Comparison of ENCODE assay signal across 1 cellular context in the genomic region with DNA sequence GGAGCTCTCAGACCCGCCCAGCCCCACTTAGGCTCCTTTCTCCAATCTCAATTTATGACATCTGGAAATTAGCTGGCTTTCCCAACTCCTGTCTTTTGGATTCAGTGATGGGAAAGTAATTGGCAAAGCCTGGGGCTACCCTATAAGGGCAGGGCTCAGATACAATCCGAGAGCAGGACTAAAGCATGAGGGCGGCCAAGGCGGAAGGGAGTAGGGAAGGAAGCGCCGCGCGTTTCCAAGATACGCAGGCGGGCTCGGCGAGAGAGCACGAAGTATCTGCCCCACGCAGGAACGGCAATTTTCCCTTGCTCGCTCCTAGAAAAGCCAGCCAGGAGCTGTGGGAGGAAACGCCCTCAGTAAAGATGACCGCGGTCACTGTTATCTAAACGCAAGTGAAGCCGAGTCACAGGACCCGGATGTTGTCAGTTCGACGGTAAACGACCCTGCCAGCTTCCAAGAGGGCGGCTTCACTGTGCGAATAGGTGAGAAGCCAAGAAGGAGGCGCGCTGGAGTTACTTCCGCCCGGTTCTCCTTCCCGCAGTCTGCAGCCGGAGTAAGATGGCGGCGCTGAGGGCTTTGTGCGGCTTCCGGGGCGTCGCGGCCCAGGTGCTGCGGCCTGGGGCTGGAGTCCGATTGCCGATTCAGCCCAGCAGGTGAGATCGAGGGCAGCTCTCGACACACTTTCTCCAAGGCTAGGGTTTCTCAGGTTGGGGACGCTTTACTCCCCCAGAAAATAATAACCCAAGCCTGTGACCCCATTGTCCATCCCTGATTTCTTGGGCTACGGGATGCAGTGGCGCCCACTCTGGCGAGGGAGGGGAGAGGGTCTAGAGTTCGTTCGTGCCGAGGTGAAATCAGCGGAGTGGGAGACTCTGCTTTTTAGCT.
TF ChIP-seq lines count a peak whose summit lies in the region.

A gene (plus strand): TSS at position 540 of the 885 bp plus-strand sequence. CDS start 19 bp downstream, at position 559.

TF ChIP-seq in GM12878, 131 proteins besides CTCF, POLR2A, EP300 and RAD21 (continued from another document and continues in another):
- TF ChIP-seq, protein P1, sequence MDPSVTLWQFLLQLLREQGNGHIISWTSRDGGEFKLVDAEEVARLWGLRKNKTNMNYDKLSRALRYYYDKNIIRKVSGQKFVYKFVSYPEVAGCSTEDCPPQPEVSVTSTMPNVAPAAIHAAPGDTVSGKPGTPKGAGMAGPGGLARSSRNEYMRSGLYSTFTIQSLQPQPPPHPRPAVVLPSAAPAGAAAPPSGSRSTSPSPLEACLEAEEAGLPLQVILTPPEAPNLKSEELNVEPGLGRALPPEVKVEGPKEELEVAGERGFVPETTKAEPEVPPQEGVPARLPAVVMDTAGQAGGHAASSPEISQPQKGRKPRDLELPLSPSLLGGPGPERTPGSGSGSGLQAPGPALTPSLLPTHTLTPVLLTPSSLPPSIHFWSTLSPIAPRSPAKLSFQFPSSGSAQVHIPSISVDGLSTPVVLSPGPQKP (IDR thresholded peaks at IDR 0.05; ENCODE audit: low read depth, low read length) = peak; percentile 80
- TF ChIP-seq, protein P2, sequence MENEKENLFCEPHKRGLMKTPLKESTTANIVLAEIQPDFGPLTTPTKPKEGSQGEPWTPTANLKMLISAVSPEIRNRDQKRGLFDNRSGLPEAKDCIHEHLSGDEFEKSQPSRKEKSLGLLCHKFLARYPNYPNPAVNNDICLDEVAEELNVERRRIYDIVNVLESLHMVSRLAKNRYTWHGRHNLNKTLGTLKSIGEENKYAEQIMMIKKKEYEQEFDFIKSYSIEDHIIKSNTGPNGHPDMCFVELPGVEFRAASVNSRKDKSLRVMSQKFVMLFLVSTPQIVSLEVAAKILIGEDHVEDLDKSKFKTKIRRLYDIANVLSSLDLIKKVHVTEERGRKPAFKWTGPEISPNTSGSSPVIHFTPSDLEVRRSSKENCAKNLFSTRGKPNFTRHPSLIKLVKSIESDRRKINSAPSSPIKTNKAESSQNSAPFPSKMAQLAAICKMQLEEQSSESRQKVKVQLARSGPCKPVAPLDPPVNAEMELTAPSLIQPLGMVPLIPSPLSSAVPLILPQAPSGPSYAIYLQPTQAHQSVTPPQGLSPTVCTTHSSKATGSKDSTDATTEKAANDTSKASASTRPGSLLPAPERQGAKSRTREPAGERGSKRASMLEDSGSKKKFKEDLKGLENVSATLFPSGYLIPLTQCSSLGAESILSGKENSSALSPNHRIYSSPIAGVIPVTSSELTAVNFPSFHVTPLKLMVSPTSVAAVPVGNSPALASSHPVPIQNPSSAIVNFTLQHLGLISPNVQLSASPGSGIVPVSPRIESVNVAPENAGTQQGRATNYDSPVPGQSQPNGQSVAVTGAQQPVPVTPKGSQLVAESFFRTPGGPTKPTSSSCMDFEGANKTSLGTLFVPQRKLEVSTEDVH (IDR thresholded peaks at IDR 0.05; ENCODE audit: low read depth, partially characterized antibody) = peak; percentile 83
- TF ChIP-seq, protein P3, sequence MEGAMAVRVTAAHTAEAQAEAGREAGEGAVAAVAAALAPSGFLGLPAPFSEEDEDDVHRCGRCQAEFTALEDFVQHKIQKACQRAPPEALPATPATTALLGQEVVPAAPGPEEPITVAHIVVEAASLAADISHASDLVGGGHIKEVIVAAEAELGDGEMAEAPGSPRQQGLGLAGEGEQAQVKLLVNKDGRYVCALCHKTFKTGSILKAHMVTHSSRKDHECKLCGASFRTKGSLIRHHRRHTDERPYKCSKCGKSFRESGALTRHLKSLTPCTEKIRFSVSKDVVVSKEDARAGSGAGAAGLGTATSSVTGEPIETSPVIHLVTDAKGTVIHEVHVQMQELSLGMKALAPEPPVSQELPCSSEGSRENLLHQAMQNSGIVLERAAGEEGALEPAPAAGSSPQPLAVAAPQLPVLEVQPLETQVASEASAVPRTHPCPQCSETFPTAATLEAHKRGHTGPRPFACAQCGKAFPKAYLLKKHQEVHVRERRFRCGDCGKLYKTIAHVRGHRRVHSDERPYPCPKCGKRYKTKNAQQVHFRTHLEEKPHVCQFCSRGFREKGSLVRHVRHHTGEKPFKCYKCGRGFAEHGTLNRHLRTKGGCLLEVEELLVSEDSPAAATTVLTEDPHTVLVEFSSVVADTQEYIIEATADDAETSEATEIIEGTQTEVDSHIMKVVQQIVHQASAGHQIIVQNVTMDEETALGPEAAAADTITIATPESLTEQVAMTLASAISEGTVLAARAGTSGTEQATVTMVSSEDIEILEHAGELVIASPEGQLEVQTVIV (IDR thresholded peaks at IDR 0.05; ENCODE audit: borderline replicate concordance, partially characterized antibody) = peak; percentile 75
- TF ChIP-seq TCF3 (IDR thresholded peaks at IDR 0.05; ENCODE audit: borderline replicate concordance, insufficient read depth, low read depth, low read length) (peak; percentile 78; the same call in 1 of the 2 replicates), IKZF1 (conservative IDR thresholded peaks at IDR 0.05) (peak; percentile 98), FOXK2 (IDR thresholded peaks at IDR 0.05) (peak; percentile 77), NFIC (IDR thresholded peaks at IDR 0.05; ENCODE audit: low read depth, low read length) (no peak), SIN3A (IDR thresholded peaks at IDR 0.05; ENCODE audit: low read depth, low read length) (peak; percentile 79; the same call in 1 of the 2 replicates), CEBPB (IDR thresholded peaks at IDR 0.05; ENCODE audit: borderline replicate concordance in 1 of 2, low read depth in 2 of 2, low read length in 2 of 2) (no peak), LARP7 (IDR thresholded peaks at IDR 0.05) (no peak; the same call in 1 of the 2 replicates), STAT1 (conservative IDR thresholded peaks at IDR 0.05) (no peak), SMAD5 (IDR thresholded peaks at IDR 0.05; ENCODE audit: low read depth) (peak; percentile 91), MYB (IDR thresholded peaks at IDR 0.05; ENCODE audit: borderline replicate concordance, low read depth, low read length) (0 out of 2 replicates have a peak, but pooled peaks have one; percentile 26), NR2C1 (IDR thresholded peaks at IDR 0.05) (peak; percentile 97), SMAD1 (IDR thresholded peaks at IDR 0.05; ENCODE audit: low read depth, partially characterized antibody) (no peak), NR2F1 (conservative IDR thresholded peaks at IDR 0.05) (peak; percentile 68; the same call in 1 of the 2 replicates), BRCA1 (IDR thresholded peaks at IDR 0.05; ENCODE audit: low read depth, low read length) (no peak), SIX5 (IDR thresholded peaks at IDR 0.05; ENCODE audit: low read depth, low read length, severe bottlenecking) (peak; percentile 95), RB1 (IDR thresholded peaks at IDR 0.05; ENCODE audit: borderline replicate concordance) (no peak; the same call in 1 of the 2 replicates), SMARCA5 (IDR thresholded peaks at IDR 0.05) (0 out of 2 replicates have a peak, but pooled peaks have one; percentile 52), TCF12 (IDR thresholded peaks at IDR 0.05; ENCODE audit: low read depth, low read length) (peak; percentile 84; the same call in 1 of the 2 replicates), POLR2AphosphoS5 (IDR thresholded peaks at IDR 0.05; ENCODE audit: low read length) (peak; percentile 87), ZNF24 (IDR thresholded peaks at IDR 0.05) (no peak), DPF2 (IDR thresholded peaks at IDR 0.05) (peak; percentile 56), WRNIP1 (IDR thresholded peaks at IDR 0.05; ENCODE audit: borderline replicate concordance, low read depth, low read length) (no peak), GABPA (IDR thresholded peaks at IDR 0.05; ENCODE audit: low read depth) (peak; percentile 94), GATAD2B (conservative IDR thresholded peaks at IDR 0.05; ENCODE audit: low read depth) (0 out of 2 replicates have a peak, but pooled peaks have one; percentile 62), POLR2AphosphoS2 (IDR thresholded peaks at IDR 0.05; ENCODE audit: low read depth, low read length) (0 out of 2 replicates have a peak, but pooled peaks have one; percentile 54), ATF7 (IDR thresholded peaks at IDR 0.05; ENCODE audit: low read depth) (peak; percentile 48; the same call in 1 of the 2 replicates)
- TF ChIP-seq, protein P4, sequence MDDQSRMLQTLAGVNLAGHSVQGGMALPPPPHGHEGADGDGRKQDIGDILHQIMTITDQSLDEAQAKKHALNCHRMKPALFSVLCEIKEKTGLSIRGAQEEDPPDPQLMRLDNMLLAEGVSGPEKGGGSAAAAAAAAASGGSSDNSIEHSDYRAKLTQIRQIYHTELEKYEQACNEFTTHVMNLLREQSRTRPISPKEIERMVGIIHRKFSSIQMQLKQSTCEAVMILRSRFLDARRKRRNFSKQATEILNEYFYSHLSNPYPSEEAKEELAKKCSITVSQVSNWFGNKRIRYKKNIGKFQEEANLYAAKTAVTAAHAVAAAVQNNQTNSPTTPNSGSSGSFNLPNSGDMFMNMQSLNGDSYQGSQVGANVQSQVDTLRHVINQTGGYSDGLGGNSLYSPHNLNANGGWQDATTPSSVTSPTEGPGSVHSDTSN (IDR thresholded peaks at IDR 0.05; ENCODE audit: insufficient replicate concordance, low read depth, low read length) = no peak
- TF ChIP-seq, protein P5, sequence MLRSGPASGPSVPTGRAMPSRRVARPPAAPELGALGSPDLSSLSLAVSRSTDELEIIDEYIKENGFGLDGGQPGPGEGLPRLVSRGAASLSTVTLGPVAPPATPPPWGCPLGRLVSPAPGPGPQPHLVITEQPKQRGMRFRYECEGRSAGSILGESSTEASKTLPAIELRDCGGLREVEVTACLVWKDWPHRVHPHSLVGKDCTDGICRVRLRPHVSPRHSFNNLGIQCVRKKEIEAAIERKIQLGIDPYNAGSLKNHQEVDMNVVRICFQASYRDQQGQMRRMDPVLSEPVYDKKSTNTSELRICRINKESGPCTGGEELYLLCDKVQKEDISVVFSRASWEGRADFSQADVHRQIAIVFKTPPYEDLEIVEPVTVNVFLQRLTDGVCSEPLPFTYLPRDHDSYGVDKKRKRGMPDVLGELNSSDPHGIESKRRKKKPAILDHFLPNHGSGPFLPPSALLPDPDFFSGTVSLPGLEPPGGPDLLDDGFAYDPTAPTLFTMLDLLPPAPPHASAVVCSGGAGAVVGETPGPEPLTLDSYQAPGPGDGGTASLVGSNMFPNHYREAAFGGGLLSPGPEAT (IDR thresholded peaks at IDR 0.05; ENCODE audit: low read depth) = peak; percentile 70; the same call in 1 of the 2 replicates
- TF ChIP-seq, protein P6, sequence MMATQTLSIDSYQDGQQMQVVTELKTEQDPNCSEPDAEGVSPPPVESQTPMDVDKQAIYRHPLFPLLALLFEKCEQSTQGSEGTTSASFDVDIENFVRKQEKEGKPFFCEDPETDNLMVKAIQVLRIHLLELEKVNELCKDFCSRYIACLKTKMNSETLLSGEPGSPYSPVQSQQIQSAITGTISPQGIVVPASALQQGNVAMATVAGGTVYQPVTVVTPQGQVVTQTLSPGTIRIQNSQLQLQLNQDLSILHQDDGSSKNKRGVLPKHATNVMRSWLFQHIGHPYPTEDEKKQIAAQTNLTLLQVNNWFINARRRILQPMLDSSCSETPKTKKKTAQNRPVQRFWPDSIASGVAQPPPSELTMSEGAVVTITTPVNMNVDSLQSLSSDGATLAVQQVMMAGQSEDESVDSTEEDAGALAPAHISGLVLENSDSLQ (IDR thresholded peaks at IDR 0.05) = peak; percentile 27; the same call in 1 of the 2 replicates
- TF ChIP-seq, protein P7, sequence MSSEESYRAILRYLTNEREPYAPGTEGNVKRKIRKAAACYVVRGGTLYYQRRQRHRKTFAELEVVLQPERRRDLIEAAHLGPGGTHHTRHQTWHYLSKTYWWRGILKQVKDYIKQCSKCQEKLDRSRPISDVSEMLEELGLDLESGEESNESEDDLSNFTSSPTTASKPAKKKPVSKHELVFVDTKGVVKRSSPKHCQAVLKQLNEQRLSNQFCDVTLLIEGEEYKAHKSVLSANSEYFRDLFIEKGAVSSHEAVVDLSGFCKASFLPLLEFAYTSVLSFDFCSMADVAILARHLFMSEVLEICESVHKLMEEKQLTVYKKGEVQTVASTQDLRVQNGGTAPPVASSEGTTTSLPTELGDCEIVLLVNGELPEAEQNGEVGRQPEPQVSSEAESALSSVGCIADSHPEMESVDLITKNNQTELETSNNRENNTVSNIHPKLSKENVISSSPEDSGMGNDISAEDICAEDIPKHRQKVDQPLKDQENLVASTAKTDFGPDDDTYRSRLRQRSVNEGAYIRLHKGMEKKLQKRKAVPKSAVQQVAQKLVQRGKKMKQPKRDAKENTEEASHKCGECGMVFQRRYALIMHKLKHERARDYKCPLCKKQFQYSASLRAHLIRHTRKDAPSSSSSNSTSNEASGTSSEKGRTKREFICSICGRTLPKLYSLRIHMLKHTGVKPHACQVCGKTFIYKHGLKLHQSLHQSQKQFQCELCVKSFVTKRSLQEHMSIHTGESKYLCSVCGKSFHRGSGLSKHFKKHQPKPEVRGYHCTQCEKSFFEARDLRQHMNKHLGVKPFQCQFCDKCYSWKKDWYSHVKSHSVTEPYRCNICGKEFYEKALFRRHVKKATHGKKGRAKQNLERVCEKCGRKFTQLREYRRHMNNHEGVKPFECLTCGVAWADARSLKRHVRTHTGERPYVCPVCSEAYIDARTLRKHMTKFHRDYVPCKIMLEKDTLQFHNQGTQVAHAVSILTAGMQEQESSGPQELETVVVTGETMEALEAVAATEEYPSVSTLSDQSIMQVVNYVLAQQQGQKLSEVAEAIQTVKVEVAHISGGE (CRISPR knock-in tag; IDR thresholded peaks at IDR 0.05) = no peak
- TF ChIP-seq, protein P8, sequence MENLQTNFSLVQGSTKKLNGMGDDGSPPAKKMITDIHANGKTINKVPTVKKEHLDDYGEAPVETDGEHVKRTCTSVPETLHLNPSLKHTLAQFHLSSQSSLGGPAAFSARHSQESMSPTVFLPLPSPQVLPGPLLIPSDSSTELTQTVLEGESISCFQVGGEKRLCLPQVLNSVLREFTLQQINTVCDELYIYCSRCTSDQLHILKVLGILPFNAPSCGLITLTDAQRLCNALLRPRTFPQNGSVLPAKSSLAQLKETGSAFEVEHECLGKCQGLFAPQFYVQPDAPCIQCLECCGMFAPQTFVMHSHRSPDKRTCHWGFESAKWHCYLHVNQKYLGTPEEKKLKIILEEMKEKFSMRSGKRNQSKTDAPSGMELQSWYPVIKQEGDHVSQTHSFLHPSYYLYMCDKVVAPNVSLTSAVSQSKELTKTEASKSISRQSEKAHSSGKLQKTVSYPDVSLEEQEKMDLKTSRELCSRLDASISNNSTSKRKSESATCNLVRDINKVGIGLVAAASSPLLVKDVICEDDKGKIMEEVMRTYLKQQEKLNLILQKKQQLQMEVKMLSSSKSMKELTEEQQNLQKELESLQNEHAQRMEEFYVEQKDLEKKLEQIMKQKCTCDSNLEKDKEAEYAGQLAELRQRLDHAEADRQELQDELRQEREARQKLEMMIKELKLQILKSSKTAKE (IDR thresholded peaks at IDR 0.05; ENCODE audit: low read depth, poor library complexity, severe bottlenecking) = no peak
- TF ChIP-seq, protein P9, sequence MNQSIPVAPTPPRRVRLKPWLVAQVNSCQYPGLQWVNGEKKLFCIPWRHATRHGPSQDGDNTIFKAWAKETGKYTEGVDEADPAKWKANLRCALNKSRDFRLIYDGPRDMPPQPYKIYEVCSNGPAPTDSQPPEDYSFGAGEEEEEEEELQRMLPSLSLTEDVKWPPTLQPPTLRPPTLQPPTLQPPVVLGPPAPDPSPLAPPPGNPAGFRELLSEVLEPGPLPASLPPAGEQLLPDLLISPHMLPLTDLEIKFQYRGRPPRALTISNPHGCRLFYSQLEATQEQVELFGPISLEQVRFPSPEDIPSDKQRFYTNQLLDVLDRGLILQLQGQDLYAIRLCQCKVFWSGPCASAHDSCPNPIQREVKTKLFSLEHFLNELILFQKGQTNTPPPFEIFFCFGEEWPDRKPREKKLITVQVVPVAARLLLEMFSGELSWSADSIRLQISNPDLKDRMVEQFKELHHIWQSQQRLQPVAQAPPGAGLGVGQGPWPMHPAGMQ (IDR thresholded peaks at IDR 0.05; ENCODE audit: borderline replicate concordance) = no peak
